ENCODE assay signal across 2 cellular contexts in the genomic region with DNA sequence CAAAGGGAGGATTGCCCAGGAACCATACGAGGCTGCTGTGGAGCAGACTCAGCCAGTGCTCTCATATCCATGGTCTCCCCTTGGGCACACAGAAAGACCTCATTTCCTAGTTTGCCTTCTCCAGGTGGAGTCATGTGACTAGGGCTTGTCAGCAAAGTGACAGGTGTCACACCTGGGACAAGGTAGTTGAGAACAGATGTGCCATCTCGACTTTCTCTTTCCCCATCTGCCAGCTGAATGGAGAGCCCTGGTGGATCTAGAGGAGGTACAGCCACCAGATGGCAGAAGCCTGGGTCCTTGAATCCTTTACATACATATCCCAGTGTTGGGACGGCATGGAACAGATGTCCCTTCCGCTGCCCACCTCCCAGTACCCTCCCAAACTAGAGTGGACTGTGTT.
TF ChIP-seq lines count a peak whose summit lies in the region.

No MANE protein-coding gene starts in this region.

TF ChIP-seq in SK-N-SH treated with all-trans-retinoic acid at 6 μM for 48 hours, 23 proteins besides CTCF, POLR2A, EP300 and RAD21 (continued from another document):
- TF ChIP-seq, protein P1, sequence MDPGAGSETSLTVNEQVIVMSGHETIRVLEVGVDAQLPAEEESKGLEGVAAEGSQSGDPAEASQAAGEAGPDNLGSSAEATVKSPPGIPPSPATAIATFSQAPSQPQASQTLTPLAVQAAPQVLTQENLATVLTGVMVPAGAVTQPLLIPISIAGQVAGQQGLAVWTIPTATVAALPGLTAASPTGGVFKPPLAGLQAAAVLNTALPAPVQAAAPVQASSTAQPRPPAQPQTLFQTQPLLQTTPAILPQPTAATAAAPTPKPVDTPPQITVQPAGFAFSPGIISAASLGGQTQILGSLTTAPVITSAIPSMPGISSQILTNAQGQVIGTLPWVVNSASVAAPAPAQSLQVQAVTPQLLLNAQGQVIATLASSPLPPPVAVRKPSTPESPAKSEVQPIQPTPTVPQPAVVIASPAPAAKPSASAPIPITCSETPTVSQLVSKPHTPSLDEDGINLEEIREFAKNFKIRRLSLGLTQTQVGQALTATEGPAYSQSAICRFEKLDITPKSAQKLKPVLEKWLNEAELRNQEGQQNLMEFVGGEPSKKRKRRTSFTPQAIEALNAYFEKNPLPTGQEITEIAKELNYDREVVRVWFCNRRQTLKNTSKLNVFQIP (CRISPR knock-in tag; IDR thresholded peaks at IDR 0.05; ENCODE audit: borderline replicate concordance, low read depth), result no peak
- TF ChIP-seq PATZ1 (CRISPR knock-in tag; IDR thresholded peaks at IDR 0.05; ENCODE audit: borderline replicate concordance) (no peak), TSHZ2 (CRISPR knock-in tag; IDR thresholded peaks at IDR 0.05) (no peak)

TF ChIP-seq in SK-N-SH, 30 proteins besides CTCF, POLR2A, EP300 and RAD21 (continued from another document):
- no peak for TF ChIP-seq IRF3 (IDR thresholded peaks at IDR 0.05; ENCODE audit: low read depth, low read length)
